ENCODE assay signal across 18 cellular contexts in genomic region chr17:15181333-15181732, GRCh38.
A peak's percentile ranks its signal among the peaks of the same experiment; 100 is the strongest.
DNase-seq lines count a peak whose midpoint lies in the region; ATAC-seq, FAIRE-seq and TF ChIP-seq lines count a peak whose summit lies in the region.
"Had no signal": no experiment of that assay in that cellular context is flagged by ENCODE, and none has a peak within 500 bp of the region (broad histone marks: within the 10 kb centered on the region; RNA-seq: fewer than 3 reads in every experiment).

No MANE protein-coding gene starts in this region.

- no peak overlapping the region for H3K56ac ChIP-seq in H1 (replicated peaks; ENCODE audit: insufficient read length, low read depth, low read length)

- H2BK120ac ChIP-seq in H1 (replicated peaks; ENCODE audit: low read depth, low read length) (peak overlapping the region; percentile 69), neuronal stem cell (ENCODE audit: low read depth, low read length) (no peak overlapping the region)

- H3K4me2 ChIP-seq in H1 (ENCODE audit: insufficient read depth in 1 of 2, low read depth in 2 of 2, low read length in 2 of 2) (no peak overlapping the region), neuronal stem cell (ENCODE audit: insufficient read depth, low read length, poor library complexity, severe bottlenecking) (no peak overlapping the region)
- H3K4me2 ChIP-seq: BLaER1, KMS-11 had no signal

- peak overlapping the region; percentile 77; the same call in 1 of the 2 replicates for H2AK5ac ChIP-seq in H1 (ENCODE audit: low read depth, low read length)
- H2AK5ac ChIP-seq in neuronal stem cell (ENCODE audit: low read depth, low read length), result no peak overlapping the region

- no peak for ATAC-seq in HG03354 (IDR thresholded peaks at IDR 0.05; ENCODE audit: poor library complexity, severe bottlenecking, unreplicated experiment)

- DNase-seq in GM03348 (ENCODE audit: low spot score) (peak; percentile 38), H1 (ENCODE audit: low read depth in 1 of 2, low spot score in 2 of 2) (no peak), neuronal stem cell (ENCODE audit: low spot score) (no peak), NCI-H510A treated with DMSO at 0.1 percent for 48 hours (lab: John Stamatoyannopoulos, UW) (no peak), HAP-1 (ENCODE audit: low spot score in 2 of 2) (no peak), HUDEP-2 (lab: John Stamatoyannopoulos, UW; ENCODE audit: unreplicated experiment in 76 of 76) (no peak)
- DNase-seq: AML-193; CD8-positive, alpha-beta memory T cell; DMS53; GF-D8; GOT3; HCEC 1CT; HFFc6 had no signal

- H3K27me3 ChIP-seq in H1 (replicated peaks in 1 of 4; ENCODE audit: control insufficient read depth in 3 of 4, extremely low read depth in 1 of 4, insufficient read depth in 3 of 4, low read length in 3 of 4) (no peaks in the 10 kb centered on the region), neuronal stem cell (ENCODE audit: control insufficient read depth in 3 of 3, insufficient read depth in 3 of 3, low read depth in 1 of 3, low read length in 3 of 3) (no peaks in the 10 kb centered on the region), HAP-1 (ENCODE audit: low read depth) (no peaks in the 10 kb centered on the region)
- H3K27me3 ChIP-seq: BLaER1 had no signal

- H4K91ac ChIP-seq in H1 (replicated peaks; ENCODE audit: insufficient read length, low read length) (peak overlapping the region; percentile 87), neuronal stem cell (ENCODE audit: low read depth, low read length, poor library complexity) (no peak overlapping the region)

- H3K36me3 ChIP-seq in H1 (ENCODE audit: control insufficient read depth in 2 of 4, insufficient read depth in 4 of 4, low read length in 3 of 4) (no peaks in the 10 kb centered on the region), neuronal stem cell (replicated peaks in 1 of 2; ENCODE audit: control insufficient read depth in 2 of 2, insufficient read depth in 2 of 2, low read length in 2 of 2) (no peaks in the 10 kb centered on the region), HAP-1 (replicated peaks) (no peaks in the 10 kb centered on the region)
- H3K36me3 ChIP-seq: BLaER1 had no signal

- CTCF ChIA-PET in H1 (lab: Charles Lee; ENCODE audit: partially characterized antibody), result interaction anchor here (2.7 kb wide), 1 partner anchor 10 kb away, joined by 13 read pairs; no protein-coding TSS in a partner anchor

- POLR2A ChIA-PET in H1 (lab: Charles Lee; ENCODE audit: partially characterized antibody), result no interaction called here

- H4K8ac ChIP-seq in H1 (ENCODE audit: extremely low read depth, insufficient read depth, low read length) (no peak overlapping the region), neuronal stem cell (ENCODE audit: low read depth, low read length) (no peak overlapping the region)

- H3K4me1 ChIP-seq in H1 (replicated peaks in 1 of 4; ENCODE audit: control insufficient read depth in 3 of 4, insufficient read depth in 4 of 4, low read length in 3 of 4), result peaks cover 0 to 7% (median 1%) of the 10 kb centered on the region in 4 experiments; a peak in 6 of 7 replicates
- H3K4me1 ChIP-seq in neuronal stem cell (ENCODE audit: control insufficient read depth in 2 of 2, insufficient read depth in 1 of 2, low read depth in 1 of 2, low read length in 2 of 2), result peaks cover 0 to 7% of the 10 kb centered on the region in 2 donors
- no peaks in the 10 kb centered on the region for H3K4me1 ChIP-seq in HAP-1

- H3K79me1 ChIP-seq in H1 (ENCODE audit: low read depth, low read length) (no peaks in the 10 kb centered on the region), neuronal stem cell (ENCODE audit: low read depth, low read length) (no peaks in the 10 kb centered on the region)

- H3K9me3 ChIP-seq in H1 (ENCODE audit: insufficient read depth in 2 of 2, low read depth in 1 of 2, low read length in 1 of 2), result no peaks in the 10 kb centered on the region
- H3K9me3 ChIP-seq in neuronal stem cell (replicated peaks in 1 of 2; ENCODE audit: control insufficient read depth in 2 of 2, insufficient read depth in 1 of 2, low read depth in 1 of 2, low read length in 2 of 2), result no peaks in the 10 kb centered on the region
- H3K9me3 ChIP-seq in HAP-1, result no peaks in the 10 kb centered on the region
- H3K9me3 ChIP-seq: BLaER1 had no signal

- peak overlapping the region; percentile 44; the same call in 1 of the 2 replicates for H3K18ac ChIP-seq in H1 (ENCODE audit: extremely low read depth, low read length)
- H3K18ac ChIP-seq in neuronal stem cell (ENCODE audit: low read length), result no peak overlapping the region

- H3K4ac ChIP-seq in H1 (replicated peaks; ENCODE audit: insufficient read length, low read depth, low read length), result peak overlapping the region; percentile 9
- H3K4ac ChIP-seq in neuronal stem cell (ENCODE audit: low read length), result no peak overlapping the region

- H2AFZ ChIP-seq in H1 (ENCODE audit: low read length), result no peak overlapping the region
- H2AFZ ChIP-seq in neuronal stem cell (ENCODE audit: low read length), result peak overlapping the region; percentile 48

- in situ Hi-C loops in HAP-1 (cut with MboI; ENCODE audit: low sequenced_read_pairs), result no loop called here

- FAIRE-seq in H1 (lab: Jason Lieb, UNC), result no peak
- FAIRE-seq: A204.1, GM18507 had no signal

- no peak overlapping the region for H3K9ac ChIP-seq in H1 (replicated peaks in 1 of 4; ENCODE audit: extremely low read depth in 1 of 4, low read depth in 3 of 4, low read length in 3 of 4)
- H3K9ac ChIP-seq in neuronal stem cell (ENCODE audit: low read depth, low read length, poor library complexity), result no peak overlapping the region
- H3K9ac ChIP-seq: BLaER1, KMS-11 had no signal

- no peak overlapping the region for H4K5ac ChIP-seq in H1 (ENCODE audit: insufficient read length, low read depth, low read length)

- no peak overlapping the region for H3K4me3 ChIP-seq in H1 (ENCODE audit: extremely low read depth in 1 of 4, insufficient read depth in 2 of 4, low read depth in 3 of 4, low read length in 4 of 4)
- H3K4me3 ChIP-seq in neuronal stem cell (ENCODE audit: low read length in 2 of 2), result no peak overlapping the region
- H3K4me3 ChIP-seq in HAP-1, result no peak overlapping the region
- H3K4me3 ChIP-seq: BLaER1 had no signal

- H2BK15ac ChIP-seq in H1 (ENCODE audit: low read length), result no peak overlapping the region
- no peak overlapping the region for H2BK15ac ChIP-seq in neuronal stem cell (ENCODE audit: low read length)

- no peak overlapping the region for H3K23ac ChIP-seq in H1 (ENCODE audit: insufficient read length)
- no peak overlapping the region for H3K23ac ChIP-seq in neuronal stem cell (ENCODE audit: low read depth, low read length, poor library complexity)

- H3K27ac ChIP-seq in H1 (ENCODE audit: low read depth, low read length), result no peak overlapping the region
- no peak overlapping the region for H3K27ac ChIP-seq in neuronal stem cell (replicated peaks; ENCODE audit: low read length)
- H3K27ac ChIP-seq: BLaER1, KMS-11 had no signal

- TF ChIP-seq POLR2A in H1 (IDR thresholded peaks at IDR 0.05; ENCODE audit: control extremely low read depth in 1 of 2, low read depth in 2 of 2, low read length in 2 of 2), result no peak

- no peak for TF ChIP-seq CTCF in H1 (IDR thresholded peaks at IDR 0.05; ENCODE audit: control extremely low read depth in 1 of 3, insufficient read depth in 1 of 3, low read depth in 1 of 3, low read length in 3 of 3)

- H2BK12ac ChIP-seq in H1 (ENCODE audit: low read depth, low read length) (0 out of 2 replicates have a peak overlapping the region, but pooled peaks have one; percentile 6), neuronal stem cell (ENCODE audit: low read length) (no peak overlapping the region)

- no peak for TF ChIP-seq EP300 in H1 (IDR thresholded peaks at IDR 0.05; ENCODE audit: borderline replicate concordance in 1 of 2, low read depth in 2 of 2, low read length in 2 of 2)

- H4K20me1 ChIP-seq in H1 (replicated peaks in 1 of 2; ENCODE audit: control insufficient read depth in 1 of 2, insufficient read depth in 2 of 2, low read length in 2 of 2), result no peaks in the 10 kb centered on the region
- H4K20me1 ChIP-seq: BLaER1 had no signal

- H3K23me2 ChIP-seq in H1 (ENCODE audit: low read depth, low read length), result no peaks in the 10 kb centered on the region

- H3K79me2 ChIP-seq in H1 (ENCODE audit: control insufficient read depth in 1 of 2, insufficient read depth in 2 of 2, low read length in 2 of 2), result no peaks in the 10 kb centered on the region

- no peak overlapping the region for H3K14ac ChIP-seq in H1 (ENCODE audit: insufficient read length)
- H3K14ac ChIP-seq in neuronal stem cell (ENCODE audit: low read length), result no peak overlapping the region

- 86% methylated on average over 8 of the region's 8 CpGs; no CpG with 5 or more reads in 1 of the 2 experiments for WGBS in H1 (ENCODE audit: extremely low coverage in 1 of 2, insufficient coverage in 1 of 2, insufficient read length in 1 of 2, insufficient replicate concordance in 2 of 2, low coverage in 1 of 2, low lambda C conversion rate in 2 of 2, missing lambda C conversion rate in 1 of 2), 2 experiments
- WGBS in neuronal stem cell (ENCODE audit: extremely low coverage in 2 of 2, insufficient read length in 2 of 2, insufficient replicate concordance in 1 of 2), 2 donors, result no CpG with 5 or more reads among the region's 8 CpGs

- H2BK20ac ChIP-seq in H1 (ENCODE audit: low read length), result 0 out of 2 replicates have a peak overlapping the region, but pooled peaks have one; percentile 88

- H2BK5ac ChIP-seq in H1 (ENCODE audit: low read depth, low read length) (peak overlapping the region; percentile 66; the same call in 1 of the 2 replicates), neuronal stem cell (ENCODE audit: low read length) (no peak overlapping the region)

- TF ChIP-seq RAD21 in H1 (IDR thresholded peaks at IDR 0.05 in 1 of 2, conservative IDR thresholded peaks at IDR 0.05 in 1 of 2; ENCODE audit: low read depth in 2 of 2, low read length in 2 of 2), result no peak

TF ChIP-seq in H1, 55 proteins besides CTCF, POLR2A, EP300 and RAD21:
- TF ChIP-seq MAFK (IDR thresholded peaks at IDR 0.05; ENCODE audit: low read depth, low read length), result no peak
- TF ChIP-seq CTBP2 (IDR thresholded peaks at IDR 0.05; ENCODE audit: borderline replicate concordance, insufficient read depth, insufficient read length, low read length), result no peak
- TF ChIP-seq TAF1 (IDR thresholded peaks at IDR 0.05; ENCODE audit: low read depth, low read length), result no peak
- TF ChIP-seq HDAC6 (IDR thresholded peaks at IDR 0.05; ENCODE audit: low read depth, low read length), result no peak
- no peak for TF ChIP-seq EZH2 (IDR thresholded peaks at IDR 0.05; ENCODE audit: low read depth, low read length, severe bottlenecking)
- TF ChIP-seq POU5F1 (IDR thresholded peaks at IDR 0.05; ENCODE audit: low read depth, low read length), result no peak
- no peak for TF ChIP-seq KDM4A (IDR thresholded peaks at IDR 0.05; ENCODE audit: low read depth, low read length, severe bottlenecking)
- TF ChIP-seq NRF1 (IDR thresholded peaks at IDR 0.05; ENCODE audit: low read depth, low read length), result no peak
- no peak for TF ChIP-seq KDM5A (IDR thresholded peaks at IDR 0.05; ENCODE audit: low read length)
- no peak for TF ChIP-seq TCF12 (IDR thresholded peaks at IDR 0.05; ENCODE audit: low read depth, low read length)
- TF ChIP-seq PHF8 (conservative IDR thresholded peaks at IDR 0.05; ENCODE audit: low read depth, low read length), result no peak
- TF ChIP-seq JUN (IDR thresholded peaks at IDR 0.05; ENCODE audit: low read depth, low read length), result no peak
- no peak for TF ChIP-seq SP4 (IDR thresholded peaks at IDR 0.05; ENCODE audit: low read length)
